2 cellular contexts compared by ENCODE assay signal in the genomic region with DNA sequence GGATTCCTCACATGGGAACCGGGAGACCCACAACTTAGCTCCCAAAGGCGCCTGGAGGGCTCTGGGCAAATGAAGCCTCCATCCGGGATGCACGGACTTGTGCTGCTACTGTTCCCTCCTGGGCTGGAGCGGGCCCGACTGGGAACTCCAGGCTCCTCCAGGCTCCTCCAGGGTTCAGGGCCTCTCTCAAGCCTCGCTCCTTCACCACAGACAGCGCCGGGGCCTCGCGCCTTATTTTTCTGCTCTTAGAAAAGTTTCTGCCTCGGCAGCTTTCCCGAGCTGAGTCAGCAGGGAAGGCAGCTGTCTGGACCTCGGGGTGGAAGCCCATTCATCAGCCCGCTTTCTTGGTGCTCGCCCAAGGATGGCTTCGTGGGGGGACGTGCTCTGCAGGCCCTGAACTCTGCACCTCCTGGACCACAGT.
TF ChIP-seq lines count a peak whose summit lies in the region.

No MANE protein-coding gene starts in this region.

TF ChIP-seq in K562, 482 proteins besides CTCF, POLR2A, EP300 and RAD21 (continued from another document):
- TF ChIP-seq, protein P1, sequence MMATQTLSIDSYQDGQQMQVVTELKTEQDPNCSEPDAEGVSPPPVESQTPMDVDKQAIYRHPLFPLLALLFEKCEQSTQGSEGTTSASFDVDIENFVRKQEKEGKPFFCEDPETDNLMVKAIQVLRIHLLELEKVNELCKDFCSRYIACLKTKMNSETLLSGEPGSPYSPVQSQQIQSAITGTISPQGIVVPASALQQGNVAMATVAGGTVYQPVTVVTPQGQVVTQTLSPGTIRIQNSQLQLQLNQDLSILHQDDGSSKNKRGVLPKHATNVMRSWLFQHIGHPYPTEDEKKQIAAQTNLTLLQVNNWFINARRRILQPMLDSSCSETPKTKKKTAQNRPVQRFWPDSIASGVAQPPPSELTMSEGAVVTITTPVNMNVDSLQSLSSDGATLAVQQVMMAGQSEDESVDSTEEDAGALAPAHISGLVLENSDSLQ (IDR thresholded peaks at IDR 0.05) = no peak
- TF ChIP-seq ZNF778 (CRISPR knock-in tag; IDR thresholded peaks at IDR 0.05) = no peak

TF ChIP-seq in SK-N-SH, 30 proteins besides CTCF, POLR2A, EP300 and RAD21:
- TF ChIP-seq, protein P2, sequence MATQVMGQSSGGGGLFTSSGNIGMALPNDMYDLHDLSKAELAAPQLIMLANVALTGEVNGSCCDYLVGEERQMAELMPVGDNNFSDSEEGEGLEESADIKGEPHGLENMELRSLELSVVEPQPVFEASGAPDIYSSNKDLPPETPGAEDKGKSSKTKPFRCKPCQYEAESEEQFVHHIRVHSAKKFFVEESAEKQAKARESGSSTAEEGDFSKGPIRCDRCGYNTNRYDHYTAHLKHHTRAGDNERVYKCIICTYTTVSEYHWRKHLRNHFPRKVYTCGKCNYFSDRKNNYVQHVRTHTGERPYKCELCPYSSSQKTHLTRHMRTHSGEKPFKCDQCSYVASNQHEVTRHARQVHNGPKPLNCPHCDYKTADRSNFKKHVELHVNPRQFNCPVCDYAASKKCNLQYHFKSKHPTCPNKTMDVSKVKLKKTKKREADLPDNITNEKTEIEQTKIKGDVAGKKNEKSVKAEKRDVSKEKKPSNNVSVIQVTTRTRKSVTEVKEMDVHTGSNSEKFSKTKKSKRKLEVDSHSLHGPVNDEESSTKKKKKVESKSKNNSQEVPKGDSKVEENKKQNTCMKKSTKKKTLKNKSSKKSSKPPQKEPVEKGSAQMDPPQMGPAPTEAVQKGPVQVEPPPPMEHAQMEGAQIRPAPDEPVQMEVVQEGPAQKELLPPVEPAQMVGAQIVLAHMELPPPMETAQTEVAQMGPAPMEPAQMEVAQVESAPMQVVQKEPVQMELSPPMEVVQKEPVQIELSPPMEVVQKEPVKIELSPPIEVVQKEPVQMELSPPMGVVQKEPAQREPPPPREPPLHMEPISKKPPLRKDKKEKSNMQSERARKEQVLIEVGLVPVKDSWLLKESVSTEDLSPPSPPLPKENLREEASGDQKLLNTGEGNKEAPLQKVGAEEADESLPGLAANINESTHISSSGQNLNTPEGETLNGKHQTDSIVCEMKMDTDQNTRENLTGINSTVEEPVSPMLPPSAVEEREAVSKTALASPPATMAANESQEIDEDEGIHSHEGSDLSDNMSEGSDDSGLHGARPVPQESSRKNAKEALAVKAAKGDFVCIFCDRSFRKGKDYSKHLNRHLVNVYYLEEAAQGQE (IDR thresholded peaks at IDR 0.05; ENCODE audit: low read depth, low read length) = no peak
- no peak for TF ChIP-seq PBX3 (IDR thresholded peaks at IDR 0.05)
- TF ChIP-seq MXI1 (IDR thresholded peaks at IDR 0.05; ENCODE audit: low read depth, low read length) = no peak
- TF ChIP-seq RFX5 (IDR thresholded peaks at IDR 0.05; ENCODE audit: low read length) = no peak
- TF ChIP-seq ELF1 (IDR thresholded peaks at IDR 0.05) = no peak
- TF ChIP-seq RXRA (IDR thresholded peaks at IDR 0.05; ENCODE audit: borderline replicate concordance, low read depth) = no peak
- TF ChIP-seq FOXM1 (IDR thresholded peaks at IDR 0.05; ENCODE audit: low read depth) = no peak
- no peak for TF ChIP-seq TCF12 (IDR thresholded peaks at IDR 0.05)
- no peak for TF ChIP-seq SMC3 (IDR thresholded peaks at IDR 0.05; ENCODE audit: low read depth, low read length)
- TF ChIP-seq MEF2A (IDR thresholded peaks at IDR 0.05; ENCODE audit: borderline replicate concordance, low read depth) = no peak
- no peak for TF ChIP-seq YY1 (IDR thresholded peaks at IDR 0.05; ENCODE audit: low read depth)
- no peak for TF ChIP-seq RCOR1 (IDR thresholded peaks at IDR 0.05; ENCODE audit: low read length)
- TF ChIP-seq NFIC (IDR thresholded peaks at IDR 0.05; ENCODE audit: borderline replicate concordance) = no peak
- TF ChIP-seq JUND (IDR thresholded peaks at IDR 0.05) = no peak
- no peak for TF ChIP-seq ZBTB33 (IDR thresholded peaks at IDR 0.05; ENCODE audit: borderline replicate concordance, low read depth)
- TF ChIP-seq POLR2AphosphoS5 (IDR thresholded peaks at IDR 0.05; ENCODE audit: low read depth, low read length) = no peak
